1 cellular context compared by ENCODE assay signal in the genomic region with DNA sequence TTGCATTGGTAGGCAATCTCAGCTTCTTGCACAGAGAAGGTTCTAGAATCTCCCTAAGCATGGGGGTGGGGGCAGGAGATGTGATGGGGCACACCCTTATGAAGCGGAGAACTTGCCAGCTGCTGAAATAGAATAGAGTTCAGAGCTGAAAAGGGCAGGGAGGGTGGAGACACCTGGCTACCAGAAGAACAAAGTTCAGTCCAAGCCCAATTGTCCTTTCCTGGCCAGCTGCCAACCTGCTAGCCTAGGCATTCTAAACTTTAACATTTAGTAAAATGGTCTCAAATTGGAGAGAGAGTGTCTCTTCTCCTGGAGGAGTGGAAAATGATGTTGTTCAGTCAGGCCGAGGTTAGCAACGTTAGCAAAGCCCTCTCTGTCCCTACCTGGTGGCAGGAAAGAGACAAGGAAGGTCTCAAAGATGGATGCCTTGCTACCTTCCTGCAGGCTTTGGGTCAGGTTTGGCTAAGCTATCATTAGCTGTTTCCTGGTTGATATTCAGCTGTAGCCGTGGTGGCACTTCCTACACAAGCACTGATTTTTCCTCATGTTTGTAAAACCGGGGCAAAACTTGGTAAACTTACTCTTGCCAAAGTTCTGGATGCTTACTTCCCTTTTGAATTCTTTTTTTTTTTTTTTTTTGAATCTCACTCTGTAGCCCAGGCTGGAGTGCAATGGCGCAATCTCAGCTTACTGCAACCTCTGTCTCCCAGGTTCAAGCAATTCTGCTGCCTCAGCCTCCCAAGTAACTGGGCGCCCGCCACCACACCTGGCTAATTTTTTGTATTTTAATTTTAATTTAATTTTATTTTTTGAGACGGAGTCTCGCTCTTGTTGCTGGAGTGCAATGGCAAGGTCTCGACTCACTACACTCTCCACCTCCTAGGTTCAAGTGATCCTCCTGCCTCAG.
TF ChIP-seq lines count a peak whose summit lies in the region.

No MANE protein-coding gene starts in this region.

TF ChIP-seq in HepG2, 621 proteins besides CTCF, POLR2A, EP300 and RAD21 (continued from another document and continues in another):
- TF ChIP-seq, protein P1, sequence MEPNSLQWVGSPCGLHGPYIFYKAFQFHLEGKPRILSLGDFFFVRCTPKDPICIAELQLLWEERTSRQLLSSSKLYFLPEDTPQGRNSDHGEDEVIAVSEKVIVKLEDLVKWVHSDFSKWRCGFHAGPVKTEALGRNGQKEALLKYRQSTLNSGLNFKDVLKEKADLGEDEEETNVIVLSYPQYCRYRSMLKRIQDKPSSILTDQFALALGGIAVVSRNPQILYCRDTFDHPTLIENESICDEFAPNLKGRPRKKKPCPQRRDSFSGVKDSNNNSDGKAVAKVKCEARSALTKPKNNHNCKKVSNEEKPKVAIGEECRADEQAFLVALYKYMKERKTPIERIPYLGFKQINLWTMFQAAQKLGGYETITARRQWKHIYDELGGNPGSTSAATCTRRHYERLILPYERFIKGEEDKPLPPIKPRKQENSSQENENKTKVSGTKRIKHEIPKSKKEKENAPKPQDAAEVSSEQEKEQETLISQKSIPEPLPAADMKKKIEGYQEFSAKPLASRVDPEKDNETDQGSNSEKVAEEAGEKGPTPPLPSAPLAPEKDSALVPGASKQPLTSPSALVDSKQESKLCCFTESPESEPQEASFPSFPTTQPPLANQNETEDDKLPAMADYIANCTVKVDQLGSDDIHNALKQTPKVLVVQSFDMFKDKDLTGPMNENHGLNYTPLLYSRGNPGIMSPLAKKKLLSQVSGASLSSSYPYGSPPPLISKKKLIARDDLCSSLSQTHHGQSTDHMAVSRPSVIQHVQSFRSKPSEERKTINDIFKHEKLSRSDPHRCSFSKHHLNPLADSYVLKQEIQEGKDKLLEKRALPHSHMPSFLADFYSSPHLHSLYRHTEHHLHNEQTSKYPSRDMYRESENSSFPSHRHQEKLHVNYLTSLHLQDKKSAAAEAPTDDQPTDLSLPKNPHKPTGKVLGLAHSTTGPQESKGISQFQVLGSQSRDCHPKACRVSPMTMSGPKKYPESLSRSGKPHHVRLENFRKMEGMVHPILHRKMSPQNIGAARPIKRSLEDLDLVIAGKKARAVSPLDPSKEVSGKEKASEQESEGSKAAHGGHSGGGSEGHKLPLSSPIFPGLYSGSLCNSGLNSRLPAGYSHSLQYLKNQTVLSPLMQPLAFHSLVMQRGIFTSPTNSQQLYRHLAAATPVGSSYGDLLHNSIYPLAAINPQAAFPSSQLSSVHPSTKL (CRISPR knock-in tag; IDR thresholded peaks at IDR 0.05), result 0 out of 2 replicates have a peak, but pooled peaks have one; percentile 24
- TF ChIP-seq TAF15 (IDR thresholded peaks at IDR 0.05; ENCODE audit: low read depth, low read length, poor library complexity, severe bottlenecking), result no peak
- TF ChIP-seq, protein P2, sequence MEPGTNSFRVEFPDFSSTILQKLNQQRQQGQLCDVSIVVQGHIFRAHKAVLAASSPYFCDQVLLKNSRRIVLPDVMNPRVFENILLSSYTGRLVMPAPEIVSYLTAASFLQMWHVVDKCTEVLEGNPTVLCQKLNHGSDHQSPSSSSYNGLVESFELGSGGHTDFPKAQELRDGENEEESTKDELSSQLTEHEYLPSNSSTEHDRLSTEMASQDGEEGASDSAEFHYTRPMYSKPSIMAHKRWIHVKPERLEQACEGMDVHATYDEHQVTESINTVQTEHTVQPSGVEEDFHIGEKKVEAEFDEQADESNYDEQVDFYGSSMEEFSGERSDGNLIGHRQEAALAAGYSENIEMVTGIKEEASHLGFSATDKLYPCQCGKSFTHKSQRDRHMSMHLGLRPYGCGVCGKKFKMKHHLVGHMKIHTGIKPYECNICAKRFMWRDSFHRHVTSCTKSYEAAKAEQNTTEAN (CRISPR knock-in tag; conservative IDR thresholded peaks at IDR 0.05), result no peak
- no peak for TF ChIP-seq ZNF44 (CRISPR knock-in tag; IDR thresholded peaks at IDR 0.05)
- no peak for TF ChIP-seq THAP11 (CRISPR knock-in tag; IDR thresholded peaks at IDR 0.05)
- TF ChIP-seq, protein P3, sequence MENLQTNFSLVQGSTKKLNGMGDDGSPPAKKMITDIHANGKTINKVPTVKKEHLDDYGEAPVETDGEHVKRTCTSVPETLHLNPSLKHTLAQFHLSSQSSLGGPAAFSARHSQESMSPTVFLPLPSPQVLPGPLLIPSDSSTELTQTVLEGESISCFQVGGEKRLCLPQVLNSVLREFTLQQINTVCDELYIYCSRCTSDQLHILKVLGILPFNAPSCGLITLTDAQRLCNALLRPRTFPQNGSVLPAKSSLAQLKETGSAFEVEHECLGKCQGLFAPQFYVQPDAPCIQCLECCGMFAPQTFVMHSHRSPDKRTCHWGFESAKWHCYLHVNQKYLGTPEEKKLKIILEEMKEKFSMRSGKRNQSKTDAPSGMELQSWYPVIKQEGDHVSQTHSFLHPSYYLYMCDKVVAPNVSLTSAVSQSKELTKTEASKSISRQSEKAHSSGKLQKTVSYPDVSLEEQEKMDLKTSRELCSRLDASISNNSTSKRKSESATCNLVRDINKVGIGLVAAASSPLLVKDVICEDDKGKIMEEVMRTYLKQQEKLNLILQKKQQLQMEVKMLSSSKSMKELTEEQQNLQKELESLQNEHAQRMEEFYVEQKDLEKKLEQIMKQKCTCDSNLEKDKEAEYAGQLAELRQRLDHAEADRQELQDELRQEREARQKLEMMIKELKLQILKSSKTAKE (CRISPR knock-in tag; IDR thresholded peaks at IDR 0.05; ENCODE audit: borderline replicate concordance), result no peak
- TF ChIP-seq, protein P4, sequence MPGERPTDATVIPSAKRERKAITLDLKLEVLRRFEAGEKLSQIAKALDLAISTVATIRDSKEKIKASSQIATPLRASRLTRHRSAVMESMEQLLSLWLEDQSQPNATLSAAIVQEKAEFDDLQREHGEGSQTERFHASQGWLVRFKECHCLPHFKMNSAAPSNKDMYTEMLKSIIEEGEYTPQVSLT (CRISPR knock-in tag; IDR thresholded peaks at IDR 0.05; ENCODE audit: borderline replicate concordance, low read depth), result no peak
- TF ChIP-seq ZNF589 (CRISPR knock-in tag; conservative IDR thresholded peaks at IDR 0.05), result no peak
- no peak for TF ChIP-seq AFF4 (CRISPR knock-in tag; IDR thresholded peaks at IDR 0.05)
- TF ChIP-seq SOX5 (CRISPR knock-in tag; IDR thresholded peaks at IDR 0.05; ENCODE audit: borderline replicate concordance), result peak; percentile 58
- no peak for TF ChIP-seq KLF6 (CRISPR knock-in tag; IDR thresholded peaks at IDR 0.05)
- no peak for TF ChIP-seq ZNF460 (CRISPR knock-in tag; IDR thresholded peaks at IDR 0.05; ENCODE audit: borderline replicate concordance)
- TF ChIP-seq FOXM1 (CRISPR knock-in tag; IDR thresholded peaks at IDR 0.05), result no peak
- TF ChIP-seq HOMEZ (CRISPR knock-in tag; IDR thresholded peaks at IDR 0.05; ENCODE audit: low read depth), result no peak
- TF ChIP-seq ZC3H13 (CRISPR knock-in tag; IDR thresholded peaks at IDR 0.05), result no peak
- peak; percentile 47 for TF ChIP-seq SMC3 (IDR thresholded peaks at IDR 0.05; ENCODE audit: low read length)
- TF ChIP-seq ZNF101 (CRISPR knock-in tag; IDR thresholded peaks at IDR 0.05; ENCODE audit: borderline replicate concordance, low read depth), result no peak
- TF ChIP-seq ZNF124 (CRISPR knock-in tag; IDR thresholded peaks at IDR 0.05), result no peak
- TF ChIP-seq HNRNPUL1 (IDR thresholded peaks at IDR 0.05; ENCODE audit: low read depth, low read length), result no peak
- TF ChIP-seq SMAD3 (CRISPR knock-in tag; IDR thresholded peaks at IDR 0.05), result no peak
- TF ChIP-seq ZNF652 (CRISPR knock-in tag; IDR thresholded peaks at IDR 0.05; ENCODE audit: borderline replicate concordance, low read depth), result no peak
- TF ChIP-seq, protein P5, sequence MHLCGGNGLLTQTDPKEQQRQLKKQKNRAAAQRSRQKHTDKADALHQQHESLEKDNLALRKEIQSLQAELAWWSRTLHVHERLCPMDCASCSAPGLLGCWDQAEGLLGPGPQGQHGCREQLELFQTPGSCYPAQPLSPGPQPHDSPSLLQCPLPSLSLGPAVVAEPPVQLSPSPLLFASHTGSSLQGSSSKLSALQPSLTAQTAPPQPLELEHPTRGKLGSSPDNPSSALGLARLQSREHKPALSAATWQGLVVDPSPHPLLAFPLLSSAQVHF (CRISPR knock-in tag; IDR thresholded peaks at IDR 0.05), result no peak
- peak; percentile 27; the same call in 1 of the 2 replicates for TF ChIP-seq ELF3 (CRISPR knock-in tag; IDR thresholded peaks at IDR 0.05)
- TF ChIP-seq SP5 (CRISPR knock-in tag; IDR thresholded peaks at IDR 0.05; ENCODE audit: borderline replicate concordance, low read depth), result 0 out of 2 replicates have a peak, but pooled peaks have one; percentile 26
- no peak for TF ChIP-seq ZXDC (CRISPR knock-in tag; IDR thresholded peaks at IDR 0.05)
- TF ChIP-seq, protein P6, sequence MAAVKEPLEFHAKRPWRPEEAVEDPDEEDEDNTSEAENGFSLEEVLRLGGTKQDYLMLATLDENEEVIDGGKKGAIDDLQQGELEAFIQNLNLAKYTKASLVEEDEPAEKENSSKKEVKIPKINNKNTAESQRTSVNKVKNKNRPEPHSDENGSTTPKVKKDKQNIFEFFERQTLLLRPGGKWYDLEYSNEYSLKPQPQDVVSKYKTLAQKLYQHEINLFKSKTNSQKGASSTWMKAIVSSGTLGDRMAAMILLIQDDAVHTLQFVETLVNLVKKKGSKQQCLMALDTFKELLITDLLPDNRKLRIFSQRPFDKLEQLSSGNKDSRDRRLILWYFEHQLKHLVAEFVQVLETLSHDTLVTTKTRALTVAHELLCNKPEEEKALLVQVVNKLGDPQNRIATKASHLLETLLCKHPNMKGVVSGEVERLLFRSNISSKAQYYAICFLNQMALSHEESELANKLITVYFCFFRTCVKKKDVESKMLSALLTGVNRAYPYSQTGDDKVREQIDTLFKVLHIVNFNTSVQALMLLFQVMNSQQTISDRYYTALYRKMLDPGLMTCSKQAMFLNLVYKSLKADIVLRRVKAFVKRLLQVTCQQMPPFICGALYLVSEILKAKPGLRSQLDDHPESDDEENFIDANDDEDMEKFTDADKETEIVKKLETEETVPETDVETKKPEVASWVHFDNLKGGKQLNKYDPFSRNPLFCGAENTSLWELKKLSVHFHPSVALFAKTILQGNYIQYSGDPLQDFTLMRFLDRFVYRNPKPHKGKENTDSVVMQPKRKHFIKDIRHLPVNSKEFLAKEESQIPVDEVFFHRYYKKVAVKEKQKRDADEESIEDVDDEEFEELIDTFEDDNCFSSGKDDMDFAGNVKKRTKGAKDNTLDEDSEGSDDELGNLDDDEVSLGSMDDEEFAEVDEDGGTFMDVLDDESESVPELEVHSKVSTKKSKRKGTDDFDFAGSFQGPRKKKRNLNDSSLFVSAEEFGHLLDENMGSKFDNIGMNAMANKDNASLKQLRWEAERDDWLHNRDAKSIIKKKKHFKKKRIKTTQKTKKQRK (IDR thresholded peaks at IDR 0.05; ENCODE audit: low read length), result no peak
- no peak for TF ChIP-seq BCL6 (CRISPR knock-in tag; IDR thresholded peaks at IDR 0.05)
